Comparison of ENCODE assay signal across 8 cellular contexts in the genomic region with DNA sequence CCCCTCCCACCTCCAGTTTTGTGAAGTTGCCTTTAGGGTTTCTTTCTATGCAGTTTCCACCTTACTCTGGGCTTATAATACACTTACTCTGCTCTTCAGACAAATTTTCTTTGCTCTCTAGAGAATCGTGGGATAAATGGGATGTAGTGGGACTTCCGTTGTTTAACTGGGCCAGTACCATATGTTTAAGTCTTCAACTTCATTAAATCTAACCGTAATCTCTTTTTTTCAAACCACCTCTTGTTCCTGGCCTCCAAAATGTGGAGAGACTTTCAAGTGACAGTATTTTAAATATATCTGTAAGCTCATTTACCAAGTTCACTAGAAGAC. TPM values are rescaled to one million over a fixed set of nuclear protein-coding genes. Genes with fewer than 3 reads are reported as not detected.
DNase-seq lines count a peak whose midpoint lies in the region; ATAC-seq and TF ChIP-seq lines count a peak whose summit lies in the region.

No MANE protein-coding gene starts in this region.

- no TSS peak for BruUV-seq in Panc1 (replicated peaks; lab: Mats Ljungman, UMichigan)

- ATAC-seq in Panc1 (no peak), psoas muscle (no peak)

- H3K4me1 ChIP-seq in Panc1 (ENCODE audit: control insufficient read depth, insufficient read depth, low read length) (peaks cover 13% of the 10 kb centered on the region), esophagus muscularis mucosa (peaks cover 13 to 57% (median 56%) of the 10 kb centered on the region in 4 donors), psoas muscle (peaks cover 40% of the 10 kb centered on the region)

- H3K27me3 ChIP-seq in Panc1 (ENCODE audit: control insufficient read depth, insufficient read depth, low read length) (no peaks in the 10 kb centered on the region), esophagus muscularis mucosa (no peaks in the 10 kb centered on the region), psoas muscle (ENCODE audit: insufficient read depth in 3 of 3, low read length in 2 of 3) (no peaks in the 10 kb centered on the region)

- POLR2A ChIA-PET in Panc1 (lab: Charles Lee): no interaction called here

- H3K36me3 ChIP-seq in Panc1 (ENCODE audit: control insufficient read depth, insufficient read depth, low read length) (peaks cover 7% of the 10 kb centered on the region), esophagus muscularis mucosa (peaks cover 0 to under 1% (median 0%) of the 10 kb centered on the region in 4 donors), psoas muscle (ENCODE audit: insufficient read depth in 1 of 2, low read depth in 1 of 2) (peaks cover 2 to 7% of the 10 kb centered on the region in 2 donors)

- in situ Hi-C loops in Panc1 (cut with HindIII; ENCODE audit: low pct_unique_long_range_greater_than_20kb, low sequenced_read_pairs): no loop called here

- CTCF ChIA-PET in Panc1 (lab: Charles Lee): no interaction called here

- no peak for TF ChIP-seq POLR2A in esophagus muscularis mucosa (IDR thresholded peaks at IDR 0.05; ENCODE audit: low read depth)

- peak overlapping the region; percentile 96 for H3K4me3 ChIP-seq in GM12875 (ENCODE audit: low read depth, low read length)
- peak overlapping the region; percentile 75 to 86 for H3K4me3 ChIP-seq in Panc1 (ENCODE audit: low read depth in 2 of 2, low read length in 2 of 2)
- H3K4me3 ChIP-seq in esophagus muscularis mucosa: peak overlapping the region; percentile 78 to 97 (median 86)
- H3K4me3 ChIP-seq in psoas muscle: peak overlapping the region; percentile 90

- DNase-seq in Panc1 (ENCODE audit: low read depth, low spot score) (no peak), esophagus muscularis mucosa (ENCODE audit: extremely low spot score) (no peak), psoas muscle (no peak), NCI-H2227 (lab: John Stamatoyannopoulos, UW; ENCODE audit: unreplicated experiment) (no peak), 8988T (no peak), DMS79 treated with DMSO at 0.1 percent for 48 hours (lab: John Stamatoyannopoulos, UW) (no peak), NCI-H2196 (lab: John Stamatoyannopoulos, UW; ENCODE audit: unreplicated experiment) (no peak)

- intact Hi-C loops in Panc1 (cut with micrococcal nuclease; ENCODE audit: unreplicated experiment): loop anchor here (10.0 kb wide), 1 partner anchor 123 kb away; no protein-coding TSS in a partner anchor
- intact Hi-C loops in esophagus muscularis mucosa (cut with DNase I): loop anchor here (5.0 kb wide), 1 partner anchor 120 kb away; no protein-coding TSS in a partner anchor
- intact Hi-C loops in psoas muscle (cut with DNase I): loop anchor here (5.0 kb wide), 2 partner anchors 120 to 935 kb away; no protein-coding TSS in a partner anchor

- WGBS in esophagus muscularis mucosa: 5% methylated on average over 3 of the region's 3 CpGs
- WGBS in psoas muscle, 3 donors: 2 to 7% (median 3%) methylated on average over 3 of the region's 3 CpGs

- no peak for TF ChIP-seq EP300 in esophagus muscularis mucosa (IDR thresholded peaks at IDR 0.05)

- H3K9me3 ChIP-seq in Panc1 (ENCODE audit: control insufficient read depth, insufficient read depth, low read depth, low read length): no peaks in the 10 kb centered on the region
- H3K9me3 ChIP-seq in esophagus muscularis mucosa: no peaks in the 10 kb centered on the region
- no peaks in the 10 kb centered on the region for H3K9me3 ChIP-seq in psoas muscle

- H3K27ac ChIP-seq in Panc1 (ENCODE audit: low read length) (peak overlapping the region; percentile 94), esophagus muscularis mucosa (replicated peaks in 1 of 4) (peak overlapping the region; percentile 96 to 99 (median 97)), psoas muscle (peak overlapping the region; percentile 91)

- no peak for TF ChIP-seq CTCF in GM12875 (IDR thresholded peaks at IDR 0.05; ENCODE audit: borderline replicate concordance, insufficient read depth, low read depth, low read length)
- TF ChIP-seq CTCF in Panc1 (IDR thresholded peaks at IDR 0.05): no peak
- TF ChIP-seq CTCF in esophagus muscularis mucosa (IDR thresholded peaks at IDR 0.05): no peak
- no peak for TF ChIP-seq CTCF in psoas muscle (IDR thresholded peaks at IDR 0.05)

RNA-seq across cellular contexts. Expression of a gene that starts 23.9 kb away (rescaled TPM):
- total RNA-seq in Panc1 (2021; ENCODE audit: unreplicated experiment) (122 TPM), esophagus muscularis mucosa (100 to 1,000 TPM; 119 to 144 (median 130) TPM), psoas muscle (100 to 1,000 TPM; 153 to 186 (median 167) TPM)
- polyA plus RNA-seq in Panc1 (2012; ENCODE audit: insufficient read length): 57.6 TPM
- polyA plus RNA-seq in psoas muscle: 100 to 1,000 TPM in 1 of 3 donors, 10 to 100 TPM in 2; 60.6 to 139 (median 75.0) TPM
